Comparison of ENCODE assay signal across 8 cellular contexts in genomic region chr10:104339469-104340098, GRCh38. TPM values are rescaled to one million over a fixed set of nuclear protein-coding genes. Genes with fewer than 3 reads are reported as not detected.
DNase-seq lines count a peak whose midpoint lies in the region; ATAC-seq and TF ChIP-seq lines count a peak whose summit lies in the region.

No MANE protein-coding gene starts in this region.

- H3K79me2 ChIP-seq in parathyroid adenoma, result peaks cover 10% of the 10 kb centered on the region

- intact Hi-C loops in activated B cell treated with CpG ODN at 0.5 μM for 24 hours (cut with micrococcal nuclease), result no loop called here

- H3K27me3 ChIP-seq in parathyroid adenoma (ENCODE audit: control insufficient read depth, insufficient read depth, low read length), result no peaks in the 10 kb centered on the region

- DNase-seq in HFF-Myc (ENCODE audit: extremely low read depth, low read depth) (no peak), activated B cell treated with CpG ODN at 0.5 μM for 24 hours (no peak), foreskin fibroblast (peak; percentile 72 to 80), NOMO-1 treated with DMSO at 0.1 percent for 48 hours (lab: John Stamatoyannopoulos, UW; ENCODE audit: unreplicated experiment) (no peak), HuH-7.5 (ENCODE audit: low spot score) (no peak), 8988T (no peak)

- peak overlapping the region; percentile 86 for H3K4me2 ChIP-seq in parathyroid adenoma (ENCODE audit: low read length)

- no peaks in the 10 kb centered on the region for H3K9me3 ChIP-seq in parathyroid adenoma (ENCODE audit: control insufficient read depth, low read length)

- peak overlapping the region; percentile 90 for H3K4me3 ChIP-seq in HFF-Myc (replicated peaks; ENCODE audit: low read depth, low read length)
- peak overlapping the region; percentile 68 for H3K4me3 ChIP-seq in foreskin fibroblast (ENCODE audit: low read depth in 1 of 2, low read length in 2 of 2)
- peak overlapping the region; percentile 96 for H3K4me3 ChIP-seq in parathyroid adenoma (ENCODE audit: low read depth, low read length)

- H3K36me3 Mint-ChIP-seq in activated B cell treated with CpG ODN at 0.5 μM for 24 hours (ENCODE audit: low read depth), result peaks cover 11% of the 10 kb centered on the region

- peak overlapping the region; percentile 100 for H3K27ac Mint-ChIP-seq in activated B cell treated with CpG ODN at 0.5 μM for 24 hours

- peak overlapping the region; percentile 98 for H2AFZ ChIP-seq in parathyroid adenoma

- no peak overlapping the region for H3K9ac ChIP-seq in parathyroid adenoma

- CTCF ChIA-PET in activated B cell treated with CpG ODN at 0.5 μM for 24 hours (lab: Charles Lee), result interaction anchor here (2.9 to 3.0 kb wide), 2 partner anchors 11 to 34 kb away, joined by 23 to 27 read pairs; no protein-coding TSS in a partner anchor

- peak overlapping the region; percentile 98 for H3K4me3 Mint-ChIP-seq in activated B cell treated with CpG ODN at 0.5 μM for 24 hours

- H3K27me3 Mint-ChIP-seq in activated B cell treated with CpG ODN at 0.5 μM for 24 hours, result no peaks in the 10 kb centered on the region

- no peaks in the 10 kb centered on the region for H3K36me3 ChIP-seq in parathyroid adenoma (ENCODE audit: control insufficient read depth, insufficient read depth, low read length)

- TF ChIP-seq CTCF in HFF-Myc (IDR thresholded peaks at IDR 0.05; ENCODE audit: low read depth, low read length, missing control alignments), result no peak
- TF ChIP-seq CTCF in activated B cell treated with CpG ODN at 0.5 μM for 24 hours (IDR thresholded peaks at IDR 0.05), result no peak
- TF ChIP-seq CTCF in foreskin fibroblast (IDR thresholded peaks at IDR 0.05; ENCODE audit: low read depth, low read length), result no peak
- no peak for TF ChIP-seq CTCF in parathyroid adenoma (IDR thresholded peaks at IDR 0.05)

- peak overlapping the region; percentile 93 for H3K27ac ChIP-seq in parathyroid adenoma

- POLR2A ChIA-PET in activated B cell treated with CpG ODN at 0.5 μM for 24 hours (lab: Charles Lee), result interaction anchor here (1.1 to 3.8 kb wide), 6 partner anchors 8 to 72 kb away, joined by 5 to 73 read pairs (median 12); partner anchors contain the start of genes CFAP58 and GSTO2

- peaks cover 4% of the 10 kb centered on the region for H3K4me1 ChIP-seq in parathyroid adenoma

- H3K4me1 Mint-ChIP-seq in activated B cell treated with CpG ODN at 0.5 μM for 24 hours, result peaks cover 43% of the 10 kb centered on the region

- no peak for ATAC-seq in activated B cell treated with CpG ODN at 0.5 μM for 24 hours (ENCODE audit: low read depth)
- ATAC-seq in GM21447 (IDR thresholded peaks at IDR 0.05; ENCODE audit: unreplicated experiment), result no peak

- no peaks in the 10 kb centered on the region for H3K9me3 Mint-ChIP-seq in activated B cell treated with CpG ODN at 0.5 μM for 24 hours

RNA-seq across cellular contexts. Expression of gene ITPRIP, which starts 1.3 kb away (rescaled TPM):
- total RNA-seq in activated B cell treated with CpG ODN at 0.5 μM for 24 hours, result 21.3 and 26.1 TPM in 2 replicates

RNA-seq across cellular contexts. Expression of gene CFAP58, which starts 14.0 kb away (rescaled TPM):
- total RNA-seq in activated B cell treated with CpG ODN at 0.5 μM for 24 hours, result not detected in 2 replicates

Comparison
In these comparisons a context has a peak if more than half of its experiments do, and no peak if none do; other contexts are left out.
1. DNase-seq: peak in foreskin fibroblast (2 of 2); none in HFF-Myc (single experiment), activated B cell treated with CpG ODN at 0.5 μM for 24 hours (single experiment), NOMO-1 treated with DMSO at 0.1 percent for 48 hours (single experiment), HuH-7.5 (single experiment) and 8988T (single experiment).
2. Peak in every context shown above with its lines, with median percentiles within 50 percentile points of each other: H3K4me3 ChIP-seq.